1 cellular context compared by ENCODE assay signal in genomic region chr15:78437762-78438594, GRCh38.
A peak's percentile ranks its signal among the peaks of the same experiment; 100 is the strongest.
TF ChIP-seq lines count a peak whose summit lies in the region.

Gene IREB2 (plus strand): TSS chr15:78438216. CDS start chr15:78438338, 122 bp downstream.

TF ChIP-seq in HepG2, 621 proteins besides CTCF, POLR2A, EP300 and RAD21 (continued from another document and continues in another):
- TF ChIP-seq ZNF513 (CRISPR knock-in tag; conservative IDR thresholded peaks at IDR 0.05) (no peak), ZFP37 (CRISPR knock-in tag; IDR thresholded peaks at IDR 0.05; ENCODE audit: borderline replicate concordance) (peak; percentile 56; the same call in 1 of the 2 replicates), ZNF180 (CRISPR knock-in tag; IDR thresholded peaks at IDR 0.05; ENCODE audit: borderline replicate concordance, low read depth) (no peak), DNMT1 (CRISPR knock-in tag; IDR thresholded peaks at IDR 0.05) (0 out of 2 replicates have a peak, but pooled peaks have one; percentile 26), TRAFD1 (CRISPR knock-in tag; IDR thresholded peaks at IDR 0.05; ENCODE audit: borderline replicate concordance) (no peak), ZFP91 (CRISPR knock-in tag; IDR thresholded peaks at IDR 0.05; ENCODE audit: borderline replicate concordance) (peak; percentile 55; the same call in 1 of the 2 replicates), ZZZ3 (CRISPR knock-in tag; IDR thresholded peaks at IDR 0.05; ENCODE audit: borderline replicate concordance) (peak; percentile 95; the same call in 1 of the 2 replicates), NFYC (CRISPR knock-in tag; IDR thresholded peaks at IDR 0.05) (no peak), ZNF777 (CRISPR knock-in tag; IDR thresholded peaks at IDR 0.05) (no peak), BCLAF1 (IDR thresholded peaks at IDR 0.05) (no peak), UBTF (CRISPR knock-in tag; IDR thresholded peaks at IDR 0.05) (peak; percentile 95), ZMYM3 (CRISPR knock-in tag; IDR thresholded peaks at IDR 0.05) (no peak), ZBTB25 (CRISPR knock-in tag; IDR thresholded peaks at IDR 0.05) (no peak; the same call in 1 of the 2 replicates), ERF (CRISPR knock-in tag; IDR thresholded peaks at IDR 0.05) (no peak; the same call in 1 of the 2 replicates), CEBPB (IDR thresholded peaks at IDR 0.05; ENCODE audit: borderline replicate concordance, low read depth, low read length) (no peak), CHD4 (IDR thresholded peaks at IDR 0.05; ENCODE audit: borderline replicate concordance, low read length) (no peak), U2AF1 (optimal IDR thresholded peaks at IDR 0.05; ENCODE audit: low read depth, low read length) (no peak), MLX (CRISPR knock-in tag; IDR thresholded peaks at IDR 0.05) (no peak), JARID2 (CRISPR knock-in tag; IDR thresholded peaks at IDR 0.05; ENCODE audit: insufficient replicate concordance) (no peak), BRCA1 (CRISPR knock-in tag; IDR thresholded peaks at IDR 0.05) (0 out of 2 replicates have a peak, but pooled peaks have one; percentile 75), ZFYVE20 (CRISPR knock-in tag; IDR thresholded peaks at IDR 0.05; ENCODE audit: borderline replicate concordance, low read depth) (no peak), ZNF737 (CRISPR knock-in tag; IDR thresholded peaks at IDR 0.05; ENCODE audit: borderline replicate concordance) (peak; percentile 60; the same call in 1 of the 2 replicates), IRX3 (CRISPR knock-in tag; IDR thresholded peaks at IDR 0.05; ENCODE audit: borderline replicate concordance, low read depth) (peak; percentile 69; the same call in 1 of the 2 replicates), CCAR2 (optimal IDR thresholded peaks at IDR 0.05; ENCODE audit: low read depth, low read length) (no peak), RBAK (CRISPR knock-in tag; IDR thresholded peaks at IDR 0.05) (no peak), MXD4 (CRISPR knock-in tag; IDR thresholded peaks at IDR 0.05) (peak; percentile 89), SNAPC5 (CRISPR knock-in tag; IDR thresholded peaks at IDR 0.05; ENCODE audit: borderline replicate concordance) (0 out of 2 replicates have a peak, but pooled peaks have one; percentile 20), NFKBIZ (CRISPR knock-in tag; IDR thresholded peaks at IDR 0.05) (no peak; the same call in 1 of the 2 replicates), ZNF503 (CRISPR knock-in tag; IDR thresholded peaks at IDR 0.05) (peak; percentile 50; the same call in 1 of the 2 replicates), ZNF407 (CRISPR knock-in tag; IDR thresholded peaks at IDR 0.05; ENCODE audit: not compliant biosample characterization) (peak; percentile 26), ZNF83 (CRISPR knock-in tag; IDR thresholded peaks at IDR 0.05; ENCODE audit: borderline replicate concordance) (0 out of 2 replicates have a peak, but pooled peaks have one; percentile 8), CBX5 (CRISPR knock-in tag; IDR thresholded peaks at IDR 0.05; ENCODE audit: borderline replicate concordance) (no peak), ZNF792 (CRISPR knock-in tag; IDR thresholded peaks at IDR 0.05) (0 out of 2 replicates have a peak, but pooled peaks have one; percentile 44)
